Comparison of ENCODE assay signal across 25 cellular contexts in the genomic region with DNA sequence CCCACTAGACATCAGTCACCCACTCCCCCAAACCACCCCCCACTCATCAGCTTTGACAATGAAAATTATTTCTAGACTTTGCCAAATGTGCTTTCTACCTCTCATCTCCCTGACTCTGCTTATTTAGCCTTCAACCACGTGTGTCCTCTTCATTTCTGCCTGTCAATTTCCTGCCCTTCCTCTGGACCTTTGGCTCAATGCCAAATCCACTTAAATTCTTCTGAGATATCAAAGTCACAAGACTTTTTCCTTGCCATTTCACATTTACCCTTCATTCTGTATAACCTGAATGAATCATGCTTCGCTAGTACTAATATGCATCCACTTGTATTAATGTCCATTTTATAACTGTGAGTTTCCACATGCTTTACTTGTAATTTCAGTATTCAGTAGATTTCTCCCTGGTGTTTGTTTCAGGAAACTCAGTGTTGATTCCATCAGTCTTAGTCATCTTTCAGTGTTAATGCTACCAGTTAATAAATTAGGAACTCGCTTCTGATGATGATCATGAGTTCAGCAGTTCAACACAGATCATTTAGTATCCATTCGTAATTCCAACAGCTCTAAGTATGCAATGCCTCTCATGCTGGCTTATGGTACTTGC.
DNase-seq lines count a peak whose midpoint lies in the region; ATAC-seq, FAIRE-seq and TF ChIP-seq lines count a peak whose summit lies in the region.
"Had no signal": no experiment of that assay in that cellular context is flagged by ENCODE, and none has a peak within 500 bp of the region (broad histone marks: within the 10 kb centered on the region; RNA-seq: fewer than 3 reads in every experiment).

No MANE protein-coding gene starts in this region.

- H3K4me1 Mint-ChIP-seq in chondrocyte (ENCODE audit: low read depth), result no peaks in the 10 kb centered on the region
- H3K4me1 Mint-ChIP-seq: activated B cell treated with CpG ODN at 0.5 μM for 24 hours; CD4-positive, alpha-beta memory T cell; T-helper 17 cell had no signal

- intact Hi-C loops in endothelial cell of umbilical vein (cut with micrococcal nuclease), result no loop called here

- no TSS peak for BruUV-seq in endothelial cell of umbilical vein (replicated peaks; lab: Mats Ljungman, UMichigan)

- no peaks in the 10 kb centered on the region for H3K36me3 ChIP-seq in SK-N-SH (replicated peaks in 1 of 2; ENCODE audit: control insufficient read depth in 1 of 2, insufficient read depth in 2 of 2, low read length in 1 of 2)
- H3K36me3 ChIP-seq in endothelial cell of umbilical vein (ENCODE audit: control insufficient read depth in 2 of 2, extremely low read depth in 1 of 2, insufficient read depth in 2 of 2, low read length in 2 of 2), result no peaks in the 10 kb centered on the region

- H3K36me3 Mint-ChIP-seq in chondrocyte (ENCODE audit: low read depth), result no peaks in the 10 kb centered on the region
- H3K36me3 Mint-ChIP-seq: CD4-positive, alpha-beta memory T cell; IgD-negative memory B cell had no signal

- no peak overlapping the region for H3K27ac Mint-ChIP-seq in chondrocyte (ENCODE audit: unreplicated experiment)
- H3K27ac Mint-ChIP-seq: activated B cell treated with CpG ODN at 0.5 μM for 24 hours; activated T-helper 1 cell treated with anti-CD3 and anti-CD28 coated beads, Interleukin-12 subunit alpha, Interleukin-12 subunit beta, Interleukin-2, Interleukin-4 antibody, amounts not matched to agents 30 ng/mL and 10 ng/mL and 1 ng/mL, durations not matched to agents 14 hours and 24 hours and 36 hours; CD4-positive, alpha-beta memory T cell; IgD-negative memory B cell; T-helper 17 cell had no signal

- no peaks in the 10 kb centered on the region for H3K79me2 ChIP-seq in SK-N-SH (ENCODE audit: insufficient read depth)
- H3K79me2 ChIP-seq in endothelial cell of umbilical vein (ENCODE audit: control insufficient read depth, insufficient read depth, low read length), result no peaks in the 10 kb centered on the region

- H3K9me3 ChIP-seq in SK-N-SH (no peaks in the 10 kb centered on the region), endothelial cell of umbilical vein (replicated peaks; ENCODE audit: control insufficient read depth, insufficient read depth, low read length) (no peaks in the 10 kb centered on the region)

- H4K20me1 ChIP-seq in SK-N-SH (ENCODE audit: insufficient read depth), result no peaks in the 10 kb centered on the region
- H4K20me1 ChIP-seq in endothelial cell of umbilical vein (replicated peaks; ENCODE audit: control insufficient read depth, extremely low read depth, insufficient read depth, low read length), result no peaks in the 10 kb centered on the region

- TF ChIP-seq POLR2A in endothelial cell of umbilical vein (IDR thresholded peaks at IDR 0.05; ENCODE audit: low read depth, low read length), result no peak

- TF ChIP-seq RAD21 in SK-N-SH (IDR thresholded peaks at IDR 0.05; ENCODE audit: low read length), result no peak

- TF ChIP-seq CTCF in SK-N-SH (IDR thresholded peaks at IDR 0.05) (no peak), endothelial cell of umbilical vein (IDR thresholded peaks at IDR 0.05; ENCODE audit: extremely low read depth in 1 of 2, insufficient read depth in 1 of 2, low read depth in 1 of 2, low read length in 2 of 2) (no peak), retinal pigment epithelial cell (conservative IDR thresholded peaks at IDR 0.05; ENCODE audit: low read depth, low read length) (no peak), chondrocyte (IDR thresholded peaks at IDR 0.05) (no peak)

- no peak overlapping the region for H3K4me3 Mint-ChIP-seq in chondrocyte (ENCODE audit: unreplicated experiment)
- H3K4me3 Mint-ChIP-seq: activated B cell treated with CpG ODN at 0.5 μM for 24 hours; activated T-helper 1 cell treated with anti-CD3 and anti-CD28 coated beads, Interleukin-12 subunit alpha, Interleukin-12 subunit beta, Interleukin-2, Interleukin-4 antibody, amounts not matched to agents 30 ng/mL and 10 ng/mL and 1 ng/mL, durations not matched to agents 14 hours and 24 hours and 36 hours; CD4-positive, alpha-beta memory T cell; IgD-negative memory B cell; T-helper 17 cell had no signal

- peaks cover 18% of the 10 kb centered on the region for H3K27me3 Mint-ChIP-seq in chondrocyte (ENCODE audit: low read depth)
- H3K27me3 Mint-ChIP-seq: CD4-positive, alpha-beta memory T cell; T-helper 17 cell had no signal

- H3K4me3 ChIP-seq in SK-N-SH (ENCODE audit: low read depth in 2 of 2, low read length in 1 of 2) (no peak overlapping the region), endothelial cell of umbilical vein (replicated peaks in 1 of 3; ENCODE audit: insufficient read depth in 1 of 3, low read depth in 1 of 3, low read length in 3 of 3) (no peak overlapping the region), retinal pigment epithelial cell (ENCODE audit: low read length) (no peak overlapping the region)
- H3K4me3 ChIP-seq: GM12878 had no signal

- no peak for ATAC-seq in SK-N-SH treated with all-trans-retinoic acid at 6 μM for 48 hours
- ATAC-seq: GM12878, left lobe of liver, sciatic nerve, T-helper 17 cell had no signal

- H3K9me1 ChIP-seq in endothelial cell of umbilical vein (replicated peaks; ENCODE audit: control insufficient read depth, extremely low read depth, insufficient read depth, low read length), result no peaks in the 10 kb centered on the region

- H3K9me3 Mint-ChIP-seq in chondrocyte (ENCODE audit: low read depth), result no peaks in the 10 kb centered on the region
- H3K9me3 Mint-ChIP-seq: activated B cell treated with CpG ODN at 0.5 μM for 24 hours; activated T-helper 1 cell treated with anti-CD3 and anti-CD28 coated beads, Interleukin-12 subunit alpha, Interleukin-12 subunit beta, Interleukin-2, Interleukin-4 antibody, amounts not matched to agents 30 ng/mL and 10 ng/mL and 1 ng/mL, durations not matched to agents 14 hours and 24 hours and 36 hours had no signal

- no peak for TF ChIP-seq EP300 in SK-N-SH (IDR thresholded peaks at IDR 0.05; ENCODE audit: borderline replicate concordance in 1 of 2, low read depth in 1 of 2, low read length in 1 of 2)

- H3K4me1 ChIP-seq in SK-N-SH (ENCODE audit: control insufficient read depth in 1 of 2, insufficient read depth in 2 of 2, low read depth in 1 of 2, low read length in 1 of 2) (no peaks in the 10 kb centered on the region), endothelial cell of umbilical vein (ENCODE audit: control insufficient read depth, extremely low read depth, insufficient read depth, low read length) (peaks cover 10% of the 10 kb centered on the region)

- CTCF ChIA-PET in SK-N-SH (lab: Yijun Ruan, JAX) (interaction anchor here (0.6 kb wide), 1 partner anchor 15 kb away, joined by 3 read pairs; no protein-coding TSS in a partner anchor), endothelial cell of umbilical vein (lab: Charles Lee) (no interaction called here)

- H3F3A ChIP-seq in SK-N-SH (replicated peaks; ENCODE audit: insufficient read depth), result no peaks in the 10 kb centered on the region

- H3K9me2 ChIP-seq in SK-N-SH, result no peaks in the 10 kb centered on the region

- no peak overlapping the region for H3K4me2 ChIP-seq in SK-N-SH
- no peak overlapping the region for H3K4me2 ChIP-seq in endothelial cell of umbilical vein (ENCODE audit: insufficient read depth, low read length)

- DNase-seq in SK-N-SH, result no peak
- DNase-seq in M059J (ENCODE audit: low read depth), result peak; percentile 55
- peak; percentile 10 for DNase-seq in endothelial cell of umbilical vein (ENCODE audit: low read depth, low spot score)
- DNase-seq in retinal pigment epithelial cell (ENCODE audit: low read depth), result peak; percentile 33
- DNase-seq in effector CD8-positive, alpha-beta T cell (lab: John Stamatoyannopoulos, UW), result no peak
- no peak for DNase-seq in chondrocyte (ENCODE audit: low spot score)
- no peak for DNase-seq in NCI-H345 (lab: John Stamatoyannopoulos, UW)
- DNase-seq: activated B cell treated with CpG ODN at 0.5 μM for 24 hours; CD4-positive, alpha-beta memory T cell; central memory CD4-positive, alpha-beta T cell; effector memory CD4-positive, alpha-beta T cell; foreskin melanocyte; NCI-H2081; NCI-H748 treated with DMSO at 0.1 percent for 48 hours; occipital lobe; stimulated activated CD4-positive, alpha-beta T cell treated with anti-CD3 and anti-CD28 coated beads, Interleukin-2, amount 100 ng/mL, for 24 hours; T-helper 17 cell had no signal

- no peak for FAIRE-seq in endothelial cell of umbilical vein (lab: Jason Lieb, UNC)
- FAIRE-seq: G401.6, GM12878 had no signal

- dilution Hi-C loops in endothelial cell of umbilical vein (cut with MboI; ENCODE audit: extremely low pct_ligation_motif_present, low sequenced_read_pairs), result no loop called here

- no peak overlapping the region for H2AFZ ChIP-seq in SK-N-SH (ENCODE audit: low read depth)
- no peak overlapping the region for H2AFZ ChIP-seq in endothelial cell of umbilical vein (ENCODE audit: low read depth, low read length)

- H3K9ac ChIP-seq in SK-N-SH (no peak overlapping the region), endothelial cell of umbilical vein (replicated peaks; ENCODE audit: extremely low read depth, insufficient read depth, low read length) (no peak overlapping the region)

- H3K27me3 ChIP-seq in SK-N-SH (ENCODE audit: insufficient read depth), result no peaks in the 10 kb centered on the region; the same call in 1 of the 2 replicates
- no peaks in the 10 kb centered on the region for H3K27me3 ChIP-seq in endothelial cell of umbilical vein (ENCODE audit: control insufficient read depth in 2 of 2, insufficient read depth in 2 of 2, low read length in 2 of 2)

- no peak overlapping the region for H3K27ac ChIP-seq in SK-N-SH (ENCODE audit: low read depth in 2 of 2, low read length in 1 of 2)
- no peak overlapping the region for H3K27ac ChIP-seq in endothelial cell of umbilical vein (ENCODE audit: insufficient read depth, low read depth, low read length)
- H3K27ac ChIP-seq: RWPE1 had no signal

- POLR2A ChIA-PET in SK-N-SH (lab: Yijun Ruan, JAX) (no interaction called here), endothelial cell of umbilical vein (lab: Charles Lee) (no interaction called here)

- 17% methylated on average over 4 of the region's 4 CpGs for WGBS in SK-N-SH (ENCODE audit: low lambda C conversion rate)

TF ChIP-seq in SK-N-SH, 30 proteins besides CTCF, POLR2A, EP300 and RAD21 (continues in another document):
- TF ChIP-seq NFIC (IDR thresholded peaks at IDR 0.05; ENCODE audit: borderline replicate concordance), result peak; percentile 28; the same call in 1 of the 2 replicates

TF ChIP-seq in SK-N-SH treated with all-trans-retinoic acid at 6 μM for 48 hours, 23 proteins besides CTCF, POLR2A, EP300 and RAD21 (continues in another document):
- no peak for TF ChIP-seq CSDC2 (CRISPR knock-in tag; IDR thresholded peaks at IDR 0.05)
- no peak for TF ChIP-seq RARB (CRISPR knock-in tag; IDR thresholded peaks at IDR 0.05)
- TF ChIP-seq BACH2 (CRISPR knock-in tag; IDR thresholded peaks at IDR 0.05; ENCODE audit: borderline replicate concordance), result no peak
- no peak for TF ChIP-seq OSR1 (CRISPR knock-in tag; IDR thresholded peaks at IDR 0.05)
- no peak for TF ChIP-seq ISL1 (CRISPR knock-in tag; IDR thresholded peaks at IDR 0.05)

TF ChIP-seq in endothelial cell of umbilical vein, 7 proteins besides CTCF, POLR2A, EP300 and RAD21 (continues in another document):
- no peak for TF ChIP-seq MYC (IDR thresholded peaks at IDR 0.05; ENCODE audit: low read depth, low read length)
- peak; percentile 45 for TF ChIP-seq FOS (IDR thresholded peaks at IDR 0.05; ENCODE audit: borderline replicate concordance, insufficient read depth, low read length)
- no peak for TF ChIP-seq JUN (IDR thresholded peaks at IDR 0.05; ENCODE audit: borderline replicate concordance, insufficient read depth, insufficient read length, low read depth)
- no peak for TF ChIP-seq GATA2 (IDR thresholded peaks at IDR 0.05; ENCODE audit: insufficient read depth, insufficient read length, low read depth, low read length)

Comparison
In these comparisons a context has a peak if more than half of its experiments do, and no peak if none do; other contexts are left out.
1. DNase-seq: peak in M059J (single experiment), endothelial cell of umbilical vein (single experiment) and retinal pigment epithelial cell (single experiment); none in SK-N-SH (single experiment), effector CD8-positive, alpha-beta T cell (single experiment), chondrocyte (single experiment) and NCI-H345 (single experiment).